Comparison of ENCODE assay signal across 18 cellular contexts in the genomic region with DNA sequence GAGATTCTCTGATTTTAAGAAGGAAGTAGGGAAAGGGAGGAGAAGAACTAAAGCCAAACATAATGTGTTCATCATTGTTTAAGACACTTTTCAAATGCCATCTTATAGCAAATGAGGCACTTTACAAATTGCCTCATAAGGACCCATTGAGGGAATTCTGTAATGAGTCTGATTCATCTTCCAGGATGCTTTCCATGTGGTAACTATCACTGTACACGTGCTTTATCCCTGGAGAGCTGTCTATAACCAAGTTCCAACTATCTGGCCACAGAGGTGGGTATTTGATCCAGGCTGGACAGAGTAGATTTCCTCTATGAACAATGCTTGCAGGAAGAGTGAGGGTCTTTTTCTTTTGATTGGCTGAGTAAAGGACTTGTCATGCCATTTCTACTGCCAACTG.
A peak's percentile ranks its signal among the peaks of the same experiment; 100 is the strongest.
DNase-seq lines count a peak whose midpoint lies in the region; ATAC-seq, FAIRE-seq and TF ChIP-seq lines count a peak whose summit lies in the region.
"Had no signal": no experiment of that assay in that cellular context is flagged by ENCODE, and none has a peak within 500 bp of the region (broad histone marks: within the 10 kb centered on the region; RNA-seq: fewer than 3 reads in every experiment).

No MANE protein-coding gene starts in this region.

- CTCF ChIA-PET in HepG2 (lab: Yijun Ruan, JAX; ENCODE audit: low intra/inter-chr PET ratio, low total read pairs) = no interaction called here

- no peak for FAIRE-seq in HepG2 (lab: Jason Lieb, UNC)

- peaks cover 1 to 17% of the 10 kb centered on the region in 2 experiments; a peak in 3 of 5 replicates for H3K27me3 ChIP-seq in HepG2 (ENCODE audit: control insufficient read depth in 1 of 2, insufficient read depth in 2 of 2, low read length in 2 of 2)
- no peaks in the 10 kb centered on the region for H3K27me3 ChIP-seq in right lobe of liver
- no peaks in the 10 kb centered on the region for H3K27me3 ChIP-seq in gastroesophageal sphincter
- no peaks in the 10 kb centered on the region for H3K27me3 ChIP-seq in endodermal cell (ENCODE audit: control insufficient read depth, insufficient read depth, low read length, poor library complexity, severe bottlenecking)
- H3K27me3 ChIP-seq: BLaER1 had no signal

- no peak for TF ChIP-seq RAD21 in HepG2 (CRISPR knock-in tag; IDR thresholded peaks at IDR 0.05)

- H3K27me3 Mint-ChIP-seq in endodermal cell (ENCODE audit: insufficient read depth) = peaks cover 4% of the 10 kb centered on the region
- H3K27me3 Mint-ChIP-seq: CD4-positive, alpha-beta memory T cell had no signal

- H3K36me3 ChIP-seq in HepG2 (replicated peaks in 1 of 2; ENCODE audit: control insufficient read depth in 1 of 2, insufficient read depth in 2 of 2, low read length in 2 of 2) (no peaks in the 10 kb centered on the region), right lobe of liver (no peaks in the 10 kb centered on the region), gastroesophageal sphincter (no peaks in the 10 kb centered on the region), endodermal cell (ENCODE audit: control insufficient read depth, insufficient read depth, low read length) (no peaks in the 10 kb centered on the region)
- H3K36me3 ChIP-seq: BLaER1, HAP-1 had no signal

- no peak for TF ChIP-seq CTCF in HepG2 (CRISPR knock-in tag; IDR thresholded peaks at IDR 0.05)
- TF ChIP-seq CTCF in right lobe of liver (IDR thresholded peaks at IDR 0.05) = no peak
- no peak for TF ChIP-seq CTCF in gastroesophageal sphincter (IDR thresholded peaks at IDR 0.05)
- no peak for TF ChIP-seq CTCF in lower leg skin (IDR thresholded peaks at IDR 0.05)
- no peak for TF ChIP-seq CTCF in endodermal cell (conservative IDR thresholded peaks at IDR 0.05)

- no peaks in the 10 kb centered on the region for H3K36me3 Mint-ChIP-seq in endodermal cell (ENCODE audit: low read depth)
- H3K36me3 Mint-ChIP-seq: CD14-positive monocyte; CD4-positive, alpha-beta memory T cell had no signal

- intact Hi-C loops in HepG2 (cut with micrococcal nuclease; ENCODE audit: unreplicated experiment) (no loop called here), right lobe of liver (cut with DNase I) (no loop called here), lower leg skin (cut with DNase I; ENCODE audit: low total_unique reads) (no loop called here)

- no peak overlapping the region for H3K4me3 Mint-ChIP-seq in endodermal cell
- H3K4me3 Mint-ChIP-seq: CD14-positive monocyte; CD4-positive, alpha-beta memory T cell had no signal

- WGBS in HepG2 (ENCODE audit: low lambda C conversion rate) = 0% methylated on average over 1 of the region's 1 CpG
- WGBS in right lobe of liver (ENCODE audit: insufficient coverage, low coverage, low lambda C conversion rate, missing lambda C conversion rate) = 9% methylated on average over 1 of the region's 1 CpG
- WGBS in gastroesophageal sphincter (ENCODE audit: low coverage in 1 of 2), 2 donors = 33 to 40% methylated on average over 1 of the region's 1 CpG
- 47 to 48% methylated on average over 1 of the region's 1 CpG for WGBS in lower leg skin, 2 donors
- WGBS in endodermal cell (ENCODE audit: insufficient coverage in 1 of 2, insufficient read length in 1 of 2), 2 experiments = 97% methylated on average over 1 of the region's 1 CpG; no CpG with 5 or more reads in 1 of the 2 experiments

- POLR2A ChIA-PET in HepG2 (lab: Yijun Ruan, JAX) = no interaction called here

- DNase-seq in HepG2 (ENCODE audit: low spot score) (no peak), right lobe of liver (no peak), fibroblast of gingiva (ENCODE audit: low read depth) (peak; percentile 36), stromal cell of bone marrow (ENCODE audit: low read depth) (peak; percentile 37), SIG-M5 treated with dmso at 0.1 percent for 504 hours (lab: John Stamatoyannopoulos, UW; ENCODE audit: unreplicated experiment) (no peak), lower leg skin (ENCODE audit: low spot score in 2 of 2) (no peak), endodermal cell (no peak)
- DNase-seq: 8988T; CD4-positive, alpha-beta memory T cell; DMS153; DMS79; GDM1; IMR-90 had no signal

- H3K9me3 ChIP-seq in HepG2 (ENCODE audit: low read length) = no peaks in the 10 kb centered on the region
- no peaks in the 10 kb centered on the region for H3K9me3 ChIP-seq in right lobe of liver
- no peaks in the 10 kb centered on the region for H3K9me3 ChIP-seq in gastroesophageal sphincter
- H3K9me3 ChIP-seq in endodermal cell (ENCODE audit: control insufficient read depth, low read length) = no peaks in the 10 kb centered on the region
- H3K9me3 ChIP-seq: BLaER1, HAP-1 had no signal

- H3K9me3 Mint-ChIP-seq in endodermal cell = peaks cover under 1% of the 10 kb centered on the region
- H3K9me3 Mint-ChIP-seq: CD14-positive monocyte had no signal

- no peak for ATAC-seq in HepG2
- ATAC-seq in right lobe of liver = no peak
- ATAC-seq in gastroesophageal sphincter = peak; percentile 61

- no peaks in the 10 kb centered on the region for H3K79me2 ChIP-seq in HepG2 (ENCODE audit: insufficient read depth, low read length)

- no peak for TF ChIP-seq EP300 in HepG2 (IDR thresholded peaks at IDR 0.05; ENCODE audit: low read depth in 2 of 2, low read length in 2 of 2)
- TF ChIP-seq EP300 in HepG2 (CRISPR knock-in tag; IDR thresholded peaks at IDR 0.05; ENCODE audit: borderline replicate concordance) = no peak
- TF ChIP-seq EP300 in gastroesophageal sphincter (IDR thresholded peaks at IDR 0.05) = no peak

- TF ChIP-seq POLR2A in HepG2 (IDR thresholded peaks at IDR 0.05; ENCODE audit: insufficient read depth in 1 of 2, low read depth in 2 of 2, low read length in 2 of 2) = no peak
- TF ChIP-seq POLR2A in right lobe of liver (IDR thresholded peaks at IDR 0.05) = no peak
- TF ChIP-seq POLR2A in gastroesophageal sphincter (IDR thresholded peaks at IDR 0.05) = no peak
- no peak for TF ChIP-seq POLR2A in lower leg skin (IDR thresholded peaks at IDR 0.05)

- no peak overlapping the region for H3K27ac Mint-ChIP-seq in endodermal cell
- H3K27ac Mint-ChIP-seq: CD14-positive monocyte; CD4-positive, alpha-beta memory T cell had no signal

- no peak overlapping the region for H3K4me2 ChIP-seq in HepG2 (ENCODE audit: low read depth, low read length)
- H3K4me2 ChIP-seq: BLaER1 had no signal

- no peaks in the 10 kb centered on the region for H4K20me1 ChIP-seq in HepG2 (ENCODE audit: insufficient read depth, low read length)
- H4K20me1 ChIP-seq: BLaER1 had no signal

- H3K4me1 ChIP-seq in HepG2 (ENCODE audit: insufficient read depth, low read length) = no peaks in the 10 kb centered on the region
- no peaks in the 10 kb centered on the region for H3K4me1 ChIP-seq in right lobe of liver
- H3K4me1 ChIP-seq in gastroesophageal sphincter = no peaks in the 10 kb centered on the region
- H3K4me1 ChIP-seq in endodermal cell (ENCODE audit: control insufficient read depth, insufficient read depth, low read length) = no peaks in the 10 kb centered on the region
- H3K4me1 ChIP-seq: HAP-1 had no signal

- in situ Hi-C loops in HepG2 (cut with HindIII; ENCODE audit: extremely low pct_ligation_motif_present, low pct_unique_long_range_greater_than_20kb) = no loop called here

- H3K27ac ChIP-seq in HepG2 (ENCODE audit: extremely low read length, insufficient read depth, low read length) = no peak overlapping the region
- no peak overlapping the region for H3K27ac ChIP-seq in right lobe of liver
- no peak overlapping the region for H3K27ac ChIP-seq in gastroesophageal sphincter
- H3K27ac ChIP-seq in endodermal cell (ENCODE audit: low read depth, low read length) = no peak overlapping the region
- H3K27ac ChIP-seq: BLaER1, HL-60 had no signal

- no peak overlapping the region for H2AFZ ChIP-seq in HepG2 (ENCODE audit: low read length)

- H3K4me3 ChIP-seq in HepG2 (replicated peaks in 1 of 3; ENCODE audit: insufficient read depth in 1 of 3, low read depth in 2 of 3, low read length in 3 of 3) (no peak overlapping the region), right lobe of liver (no peak overlapping the region), gastroesophageal sphincter (no peak overlapping the region), lower leg skin (ENCODE audit: low read depth, poor library complexity, severe bottlenecking) (no peak overlapping the region), endodermal cell (ENCODE audit: low read length) (no peak overlapping the region)
- H3K4me3 ChIP-seq: BLaER1, HAP-1 had no signal

- H3K9ac ChIP-seq in HepG2 (ENCODE audit: insufficient read depth, low read depth, low read length) (no peak overlapping the region), endodermal cell (ENCODE audit: extremely low read depth, low read length, poor library complexity, severe bottlenecking) (no peak overlapping the region)
- H3K9ac ChIP-seq: BLaER1 had no signal

- H3K4me1 Mint-ChIP-seq in endodermal cell = peaks cover under 1% of the 10 kb centered on the region
- H3K4me1 Mint-ChIP-seq: CD14-positive monocyte; CD4-positive, alpha-beta memory T cell had no signal

- no TSS peak for BruUV-seq in HepG2 (replicated peaks; lab: Mats Ljungman, UMichigan)

TF ChIP-seq in HepG2, 621 proteins besides CTCF, POLR2A, EP300 and RAD21:
- TF ChIP-seq, protein P1, sequence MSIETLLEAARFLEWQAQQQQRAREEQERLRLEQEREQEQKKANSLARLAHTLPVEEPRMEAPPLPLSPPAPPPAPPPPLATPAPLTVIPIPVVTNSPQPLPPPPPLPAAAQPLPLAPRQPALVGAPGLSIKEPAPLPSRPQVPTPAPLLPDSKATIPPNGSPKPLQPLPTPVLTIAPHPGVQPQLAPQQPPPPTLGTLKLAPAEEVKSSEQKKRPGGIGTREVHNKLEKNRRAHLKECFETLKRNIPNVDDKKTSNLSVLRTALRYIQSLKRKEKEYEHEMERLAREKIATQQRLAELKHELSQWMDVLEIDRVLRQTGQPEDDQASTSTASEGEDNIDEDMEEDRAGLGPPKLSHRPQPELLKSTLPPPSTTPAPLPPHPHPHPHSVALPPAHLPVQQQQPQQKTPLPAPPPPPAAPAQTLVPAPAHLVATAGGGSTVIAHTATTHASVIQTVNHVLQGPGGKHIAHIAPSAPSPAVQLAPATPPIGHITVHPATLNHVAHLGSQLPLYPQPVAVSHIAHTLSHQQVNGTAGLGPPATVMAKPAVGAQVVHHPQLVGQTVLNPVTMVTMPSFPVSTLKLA (IDR thresholded peaks at IDR 0.05) = peak; percentile 97
- no peak for TF ChIP-seq CEBPB (IDR thresholded peaks at IDR 0.05; ENCODE audit: borderline replicate concordance, low read depth, low read length)
- no peak for TF ChIP-seq NFKB2 (CRISPR knock-in tag; IDR thresholded peaks at IDR 0.05; ENCODE audit: borderline replicate concordance)

Comparison
In these comparisons a context has a peak if more than half of its experiments do, and no peak if none do; other contexts are left out.
1. DNase-seq: peak in fibroblast of gingiva (single experiment) and stromal cell of bone marrow (single experiment); none in HepG2 (single experiment), right lobe of liver (0 of 3), SIG-M5 treated with dmso at 0.1 percent for 504 hours (single experiment), lower leg skin (0 of 2) and endodermal cell (single experiment).